In genomic region chr2:120465989-120466703, GRCh38 we compare ENCODE assay signal across 16 cellular contexts.
DNase-seq lines count a peak whose midpoint lies in the region; ATAC-seq, FAIRE-seq and TF ChIP-seq lines count a peak whose summit lies in the region.
"Had no signal": no experiment of that assay in that cellular context is flagged by ENCODE, and none has a peak within 500 bp of the region (broad histone marks: within the 10 kb centered on the region; RNA-seq: fewer than 3 reads in every experiment).

No MANE protein-coding gene starts in this region.

- H3K27ac ChIP-seq in A549 (peak overlapping the region; percentile 53 to 55; a peak in 5 of 6 replicates), mesendoderm (ENCODE audit: low read depth, low read length) (no peak overlapping the region)
- H3K27ac ChIP-seq: KMS-11, upper lobe of left lung had no signal

- no peak for TF ChIP-seq CTCF in A549 (IDR thresholded peaks at IDR 0.05)

- FAIRE-seq in A549 (lab: Jason Lieb, UNC) = no peak
- FAIRE-seq: GM12892, islet of Langerhans, TTC549 had no signal

- TF ChIP-seq RAD21 in A549 (conservative IDR thresholded peaks at IDR 0.05 in 1 of 2, IDR thresholded peaks at IDR 0.05 in 1 of 2) = no peak

- H3K27me3 ChIP-seq in mesendoderm (ENCODE audit: insufficient read depth, low read length, poor library complexity) = peaks cover 9% of the 10 kb centered on the region
- H3K27me3 ChIP-seq: upper lobe of left lung had no signal

- no peaks in the 10 kb centered on the region for H3K79me1 ChIP-seq in mesendoderm (ENCODE audit: low read length)

- H2BK15ac ChIP-seq in mesendoderm (replicated peaks; ENCODE audit: low read depth) = no peak overlapping the region

- CTCF ChIA-PET in A549 (lab: Yijun Ruan, JAX) = interaction anchor here (0.8 to 1.3 kb wide), 3 partner anchors 8 to 123 kb away, joined by 3 to 5 read pairs (median 4); no protein-coding TSS in a partner anchor

- H3K36me3 Mint-ChIP-seq in activated CD4-positive, alpha-beta T cell treated with anti-CD3 and anti-CD28 coated beads, Interleukin-2, amount 10 ng/mL, durations not matched to agents 24 days and 14 days (ENCODE audit: low read depth) = no peaks in the 10 kb centered on the region

- 56% methylated on average over 25 of the region's 25 CpGs for whole genome bisulfite sequencing in A549 (ENCODE audit: missing lambda C conversion rate)
- no CpG with 5 or more reads among the region's 25 CpGs for WGBS in mesendoderm (ENCODE audit: extremely low coverage, insufficient coverage, low lambda C conversion rate)

- H3K9ac ChIP-seq in mesendoderm (ENCODE audit: low read length) = peak overlapping the region; percentile 15
- H3K9ac ChIP-seq: KMS-11 had no signal

- intact Hi-C loops in activated CD4-positive, alpha-beta T cell treated with anti-CD3 and anti-CD28 coated beads, Interleukin-2, amount 10 ng/mL, durations not matched to agents 24 days and 14 days (cut with micrococcal nuclease) = no loop called here

- peak overlapping the region; percentile 47 for H3K56ac ChIP-seq in mesendoderm (ENCODE audit: low read length)

- H2BK5ac ChIP-seq in mesendoderm (ENCODE audit: low read length) = no peak overlapping the region

- no peaks in the 10 kb centered on the region for H3K27me3 Mint-ChIP-seq in activated CD4-positive, alpha-beta T cell treated with anti-CD3 and anti-CD28 coated beads, Interleukin-2, amount 10 ng/mL, durations not matched to agents 24 days and 14 days

- no peak overlapping the region for H3K27ac Mint-ChIP-seq in activated CD4-positive, alpha-beta T cell treated with anti-CD3 and anti-CD28 coated beads, Interleukin-2, amount 10 ng/mL, durations not matched to agents 24 days and 14 days
- H3K27ac Mint-ChIP-seq: HFFc6 had no signal

- H3K4me2 ChIP-seq in A549 = peak overlapping the region; percentile 35
- peak overlapping the region; percentile 38 for H3K4me2 ChIP-seq in mesendoderm (ENCODE audit: low read length)
- H3K4me2 ChIP-seq: KMS-11 had no signal

- H4K8ac ChIP-seq in mesendoderm (ENCODE audit: low read depth, low read length) = no peak overlapping the region

- POLR2A ChIA-PET in A549 (lab: Yijun Ruan, JAX) = no interaction called here

- no peak for DNase-seq in A549 (ENCODE audit: low read depth in 1 of 2, low spot score in 1 of 2)
- DNase-seq in HuH-7 (ENCODE audit: low spot score) = peak; percentile 45
- DNase-seq in amniotic epithelial cell (ENCODE audit: low read depth) = peak; percentile 53
- peak; percentile 86 for DNase-seq in mesendoderm
- DNase-seq in NCI-H1048 (lab: John Stamatoyannopoulos, UW) = no peak
- DNase-seq in activated CD4-positive, alpha-beta T cell treated with anti-CD3 and anti-CD28 coated beads, Interleukin-2, amount 10 ng/mL, durations not matched to agents 24 days and 14 days = no peak
- no peak for DNase-seq in NOMO-1 treated with dmso at 0.1 percent for 144 hours (lab: John Stamatoyannopoulos, UW; ENCODE audit: unreplicated experiment)
- DNase-seq: activated naive CD4-positive, alpha-beta T cell; DMS79; HFFc6 had no signal

- no peaks in the 10 kb centered on the region for H3K36me3 ChIP-seq in mesendoderm (ENCODE audit: control insufficient read depth, insufficient read depth, low read length)
- H3K36me3 ChIP-seq: upper lobe of left lung had no signal

- H3K9me3 Mint-ChIP-seq in activated CD4-positive, alpha-beta T cell treated with anti-CD3 and anti-CD28 coated beads, Interleukin-2, amount 10 ng/mL, durations not matched to agents 24 days and 14 days = no peaks in the 10 kb centered on the region
- H3K9me3 Mint-ChIP-seq: HFFc6 had no signal

- H3K9me3 ChIP-seq in A549 = no peaks in the 10 kb centered on the region
- H3K9me3 ChIP-seq: upper lobe of left lung had no signal

- ATAC-seq in A549 (no peak), GM19351 (IDR thresholded peaks at IDR 0.05; ENCODE audit: unreplicated experiment) (no peak)

- H3K4me1 Mint-ChIP-seq in activated CD4-positive, alpha-beta T cell treated with anti-CD3 and anti-CD28 coated beads, Interleukin-2, amount 10 ng/mL, durations not matched to agents 24 days and 14 days = no peaks in the 10 kb centered on the region

- no peak overlapping the region for H3K4me3 Mint-ChIP-seq in activated CD4-positive, alpha-beta T cell treated with anti-CD3 and anti-CD28 coated beads, Interleukin-2, amount 10 ng/mL, durations not matched to agents 24 days and 14 days
- H3K4me3 Mint-ChIP-seq: HFFc6 had no signal

- no peak overlapping the region for H3K4ac ChIP-seq in mesendoderm (ENCODE audit: low read depth, low read length)

- no peak overlapping the region for H3K18ac ChIP-seq in mesendoderm (ENCODE audit: low read length)

- H3K23ac ChIP-seq in mesendoderm (ENCODE audit: low read length) = no peak overlapping the region

- H4K5ac ChIP-seq in mesendoderm (ENCODE audit: low read length) = no peak overlapping the region

- H3K4me1 ChIP-seq in A549 (peaks cover 46% of the 10 kb centered on the region), mesendoderm (ENCODE audit: control insufficient read depth, low read depth, low read length) (peaks cover 7% of the 10 kb centered on the region)

- TF ChIP-seq EP300 in A549 (IDR thresholded peaks at IDR 0.05) = no peak

- H3K4me3 ChIP-seq in A549 (no peak overlapping the region), mesendoderm (ENCODE audit: low read length) (no peak overlapping the region)
- H3K4me3 ChIP-seq: upper lobe of left lung had no signal

- no peaks in the 10 kb centered on the region for H3K79me2 ChIP-seq in mesendoderm (ENCODE audit: control insufficient read depth, insufficient read depth, low read length)

- no peak overlapping the region for H2BK120ac ChIP-seq in mesendoderm (ENCODE audit: low read depth, low read length)

- TF ChIP-seq POLR2A in A549 (IDR thresholded peaks at IDR 0.05; ENCODE audit: low read length) = no peak

- H2AK5ac ChIP-seq in mesendoderm (ENCODE audit: low read length) = peak overlapping the region; percentile 65

TF ChIP-seq in A549, 52 proteins besides CTCF, POLR2A, EP300 and RAD21:
- no peak for TF ChIP-seq ESRRA (IDR thresholded peaks at IDR 0.05; ENCODE audit: borderline replicate concordance, low read length)
- no peak for TF ChIP-seq POLR2AphosphoS2 (conservative IDR thresholded peaks at IDR 0.05; ENCODE audit: low read length)
- no peak for TF ChIP-seq EHMT2 (IDR thresholded peaks at IDR 0.05; ENCODE audit: low read depth)
- TF ChIP-seq CHD4 (IDR thresholded peaks at IDR 0.05; ENCODE audit: borderline replicate concordance) = no peak
- no peak for TF ChIP-seq SMC3 (IDR thresholded peaks at IDR 0.05)
- TF ChIP-seq, protein P1, sequence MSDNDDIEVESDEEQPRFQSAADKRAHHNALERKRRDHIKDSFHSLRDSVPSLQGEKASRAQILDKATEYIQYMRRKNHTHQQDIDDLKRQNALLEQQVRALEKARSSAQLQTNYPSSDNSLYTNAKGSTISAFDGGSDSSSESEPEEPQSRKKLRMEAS (IDR thresholded peaks at IDR 0.05) = no peak
- TF ChIP-seq, protein P2, sequence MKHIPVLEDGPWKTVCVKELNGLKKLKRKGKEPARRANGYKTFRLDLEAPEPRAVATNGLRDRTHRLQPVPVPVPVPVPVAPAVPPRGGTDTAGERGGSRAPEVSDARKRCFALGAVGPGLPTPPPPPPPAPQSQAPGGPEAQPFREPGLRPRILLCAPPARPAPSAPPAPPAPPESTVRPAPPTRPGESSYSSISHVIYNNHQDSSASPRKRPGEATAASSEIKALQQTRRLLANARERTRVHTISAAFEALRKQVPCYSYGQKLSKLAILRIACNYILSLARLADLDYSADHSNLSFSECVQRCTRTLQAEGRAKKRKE (CRISPR knock-in tag; IDR thresholded peaks at IDR 0.05; ENCODE audit: low read depth) = no peak
- TF ChIP-seq JUNB (IDR thresholded peaks at IDR 0.05) = no peak
TF ChIP-seq in A549: peak in this region for 0.

Comparison
In these comparisons a context has a peak if more than half of its experiments do, and no peak if none do; other contexts are left out.
1. DNase-seq: peak in HuH-7 (single experiment), amniotic epithelial cell (single experiment) and mesendoderm (single experiment); none in A549 (0 of 2), NCI-H1048 (single experiment), activated CD4-positive, alpha-beta T cell treated with anti-CD3 and anti-CD28 coated beads, Interleukin-2, amount 10 ng/mL, durations not matched to agents 24 days and 14 days (single experiment) and NOMO-1 treated with dmso at 0.1 percent for 144 hours (single experiment).